ENCODE assay signal across 8 cellular contexts in genomic region chrX:11111038-11111851, GRCh38.
DNase-seq lines count a peak whose midpoint lies in the region; ATAC-seq and TF ChIP-seq lines count a peak whose summit lies in the region.

Gene HCCS, plus strand, starts transcription at chrX:11111332. Its CDS starts 729 bp downstream, at chrX:11112061.

- peak; percentile 13; the same call in 1 of the 2 replicates for TF ChIP-seq CTCF in AG10803 (conservative IDR thresholded peaks at IDR 0.05; ENCODE audit: low read length)

- DNase-seq in AG10803 (ENCODE audit: low read depth) = peak; percentile 83
- peak; percentile 32 to 84 for DNase-seq in NCI-H446 (lab: John Stamatoyannopoulos, UW)
- DNase-seq in activated CD4-positive, CD25-positive, alpha-beta regulatory T cell treated with anti-CD3 and anti-CD28 coated beads, Interleukin-2, amount 50 U/mL, for 16 hours (ENCODE audit: low read depth, low spot score) = peak; percentile 73
- DNase-seq in central memory CD4-positive, alpha-beta T cell = peak; percentile 86
- peak; percentile 89 for DNase-seq in islet precursor cell
- DNase-seq in stimulated activated CD4-positive, alpha-beta T cell treated with anti-CD3 and anti-CD28 coated beads, Interleukin-12 subunit alpha, Interleukin-12 subunit beta, amount 100 ng/mL, for 48 hours (ENCODE audit: low read depth in 2 of 3, low spot score in 1 of 3) = peak; percentile 55 to 75 (median 72)

- H3K4me3 ChIP-seq in AG10803 (ENCODE audit: low read length) = peak within 1 kb of the TSS; percentile 84

- ATAC-seq in GM18909 (IDR thresholded peaks at IDR 0.05; ENCODE audit: poor library complexity, unreplicated experiment) (peak; percentile 92), HG03159 (IDR thresholded peaks at IDR 0.05; ENCODE audit: unreplicated experiment) (peak; percentile 89)

Comparison
In these comparisons a context has a peak if more than half of its experiments do, and no peak if none do; other contexts are left out.
1. Peak in every context shown above with its lines: DNase-seq, ATAC-seq and H3K4me3 ChIP-seq.